Comparison of ENCODE assay signal across 9 cellular contexts in genomic region chr18:2978208-2978607, GRCh38. TPM values are rescaled to one million over a fixed set of nuclear protein-coding genes. Genes with fewer than 3 reads are reported as not detected.
DNase-seq lines count a peak whose midpoint lies in the region; ATAC-seq and TF ChIP-seq lines count a peak whose summit lies in the region.
"Had no signal": no experiment of that assay in that cellular context is flagged by ENCODE, and none has a peak within 500 bp of the region (broad histone marks: within the 10 kb centered on the region; RNA-seq: fewer than 3 reads in every experiment).

No MANE protein-coding gene starts in this region.

- no peak for TF ChIP-seq POLR2A in right lobe of liver (IDR thresholded peaks at IDR 0.05)
- TF ChIP-seq POLR2A in uterus (IDR thresholded peaks at IDR 0.05) = no peak

- CTCF ChIA-PET in activated CD4-positive, alpha-beta memory T cell treated with anti-CD3 and anti-CD28 coated beads for 36 hours (lab: Charles Lee) = interaction anchor here (1.0 to 3.2 kb wide), 8 partner anchors 9 to 270 kb away, joined by 3 to 27 read pairs (median 10); partner anchors contain the start of gene MYL12A

- DNase-seq in heart right ventricle = no peak
- DNase-seq in cardiac septum (ENCODE audit: low spot score) = no peak
- no peak for DNase-seq in activated CD4-positive, alpha-beta memory T cell treated with anti-CD3 and anti-CD28 coated beads for 36 hours
- DNase-seq in right lobe of liver = no peak
- no peak for DNase-seq in uterus
- DNase-seq in medulla oblongata (ENCODE audit: extremely low spot score) = no peak
- DNase-seq in foreskin melanocyte = no peak
- DNase-seq: hypothalamus had no signal

- H3K4me3 ChIP-seq in heart right ventricle (no peak overlapping the region), right lobe of liver (no peak overlapping the region), uterus (no peak overlapping the region)

- intact Hi-C loops in heart right ventricle (cut with DNase I) = no loop called here
- intact Hi-C loops in cardiac septum (cut with DNase I) = loop anchor here (10.0 kb wide), 1 partner anchor 477 kb away; the partner anchor contains the start of gene TGIF1
- intact Hi-C loops in activated CD4-positive, alpha-beta memory T cell treated with anti-CD3 and anti-CD28 coated beads for 36 hours (cut with micrococcal nuclease) = loop anchor here (1.0 kb wide), 1 partner anchor 9 kb away; no protein-coding TSS in a partner anchor
- intact Hi-C loops in right lobe of liver (cut with DNase I) = no loop called here
- intact Hi-C loops in uterus (cut with DNase I; ENCODE audit: low total_unique reads) = no loop called here

- H3K27ac Mint-ChIP-seq in activated CD4-positive, alpha-beta memory T cell treated with anti-CD3 and anti-CD28 coated beads for 36 hours = peak overlapping the region; percentile 93

- 57 to 73% methylated on average over 3 of the region's 3 CpGs for WGBS in heart right ventricle, 2 donors
- 48% methylated on average over 3 of the region's 3 CpGs for WGBS in right lobe of liver (ENCODE audit: insufficient coverage, low coverage, low lambda C conversion rate, missing lambda C conversion rate)

- no peaks in the 10 kb centered on the region for H3K9me3 Mint-ChIP-seq in activated CD4-positive, alpha-beta memory T cell treated with anti-CD3 and anti-CD28 coated beads for 36 hours

- H3K9me3 ChIP-seq in heart right ventricle (no peaks in the 10 kb centered on the region), right lobe of liver (no peaks in the 10 kb centered on the region), uterus (no peaks in the 10 kb centered on the region)

- H3K4me1 ChIP-seq in heart right ventricle = peaks cover 4 to 79% (median 61%) of the 10 kb centered on the region in 9 donors
- H3K4me1 ChIP-seq in right lobe of liver = peaks cover 0 to 60% (median 19%) of the 10 kb centered on the region in 4 donors
- H3K4me1 ChIP-seq in uterus = peaks cover 6 to 8% of the 10 kb centered on the region in 2 donors

- H3K4me1 Mint-ChIP-seq in activated CD4-positive, alpha-beta memory T cell treated with anti-CD3 and anti-CD28 coated beads for 36 hours (ENCODE audit: low read depth) = peaks cover 85% of the 10 kb centered on the region

- H3K36me3 ChIP-seq in heart right ventricle (no peaks in the 10 kb centered on the region), right lobe of liver (peaks cover 0 to 8% (median 0%) of the 10 kb centered on the region in 4 donors), uterus (no peaks in the 10 kb centered on the region)

- no peak for ATAC-seq in heart right ventricle
- no peak for ATAC-seq in right lobe of liver
- no peak for ATAC-seq in GM21381 (IDR thresholded peaks at IDR 0.05; ENCODE audit: unreplicated experiment)

- TF ChIP-seq CTCF in heart right ventricle (IDR thresholded peaks at IDR 0.05) (no peak), right lobe of liver (IDR thresholded peaks at IDR 0.05) (no peak), uterus (IDR thresholded peaks at IDR 0.05) (no peak)

- peak overlapping the region; percentile 73 for H3K4me3 Mint-ChIP-seq in activated CD4-positive, alpha-beta memory T cell treated with anti-CD3 and anti-CD28 coated beads for 36 hours

- H3K27me3 ChIP-seq in heart right ventricle (no peaks in the 10 kb centered on the region), right lobe of liver (no peaks in the 10 kb centered on the region), uterus (no peaks in the 10 kb centered on the region)

- POLR2A ChIA-PET in activated CD4-positive, alpha-beta memory T cell treated with anti-CD3 and anti-CD28 coated beads for 36 hours (lab: Charles Lee) = interaction anchor here (5.3 to 5.6 kb wide), 2 partner anchors 9 to 19 kb away, joined by 74 to 111 read pairs; no protein-coding TSS in a partner anchor

- peaks cover 58% of the 10 kb centered on the region for H3K36me3 Mint-ChIP-seq in activated CD4-positive, alpha-beta memory T cell treated with anti-CD3 and anti-CD28 coated beads for 36 hours

- H3K27ac ChIP-seq in heart right ventricle (peak overlapping the region in 8 of 10 donors; percentile 6 to 80 (median 40)), right lobe of liver (peak overlapping the region; percentile 84 to 95 (median 94)), uterus (peak overlapping the region; percentile 74 to 93)

- no peaks in the 10 kb centered on the region for H3K27me3 Mint-ChIP-seq in activated CD4-positive, alpha-beta memory T cell treated with anti-CD3 and anti-CD28 coated beads for 36 hours

RNA-seq across cellular contexts. Expression of gene LPIN2, which starts 34.7 kb away (rescaled TPM):
- total RNA-seq in heart right ventricle (10 to 100 TPM in 4 of 10 donors, 1 to 10 TPM in 6; 6.8 to 15.9 (median 8.2) TPM), cardiac septum (9.3 TPM), right lobe of liver (100 to 1,000 TPM in 5 of 6 experiments, 10 to 100 TPM in 1; 64.9 to 175 (median 150) TPM), uterus (10 to 100 TPM in 3 of 4 donors, 1 to 10 TPM in 1; 7.4 to 53.0 (median 29.5) TPM)
- 1 to 10 TPM; 1.9 to 5.0 TPM for polyA plus RNA-seq in heart right ventricle
- total RNA-seq in activated CD4-positive, alpha-beta memory T cell treated with anti-CD3 and anti-CD28 coated beads for 36 hours = 100 to 1,000 TPM; 102 to 107 TPM

Comparison
In these comparisons a context has a peak if more than half of its experiments do, and no peak if none do; other contexts are left out.
1. intact Hi-C loops: an anchor here in cardiac septum (10.0 kb wide) and activated CD4-positive, alpha-beta memory T cell treated with anti-CD3 and anti-CD28 coated beads for 36 hours (1.0 kb wide); none called in heart right ventricle, right lobe of liver and uterus.
2. H3K27ac ChIP-seq: peak in every context shown above with its lines; median percentile 94 in right lobe of liver; 84 in uterus; 40 in heart right ventricle.